ENCODE assay signal across 7 cellular contexts in the genomic region with DNA sequence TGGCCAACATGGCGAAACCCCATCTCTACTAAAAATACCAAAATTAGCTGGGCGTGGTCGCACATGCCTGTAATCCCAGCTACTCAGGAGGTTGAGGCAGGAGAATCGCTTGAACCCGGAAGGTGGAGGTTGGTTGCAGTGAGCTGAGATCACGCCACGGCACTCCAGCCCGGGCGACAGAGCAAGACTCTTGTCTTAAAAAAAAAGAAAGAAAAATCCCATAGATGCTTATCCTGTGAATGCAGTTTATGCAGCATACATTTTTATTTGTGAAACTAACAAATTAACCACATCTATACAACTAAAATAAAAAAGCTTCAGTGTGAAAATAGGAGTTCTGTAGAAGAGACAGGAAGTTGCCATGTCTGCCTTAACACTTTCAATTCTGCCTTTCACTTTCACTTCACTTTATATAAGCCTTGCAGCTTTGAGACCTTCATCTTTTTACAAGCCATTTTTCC. TPM values are rescaled to one million over a fixed set of nuclear protein-coding genes. Genes with fewer than 3 reads are reported as not detected.
DNase-seq lines count a peak whose midpoint lies in the region; ATAC-seq, FAIRE-seq and TF ChIP-seq lines count a peak whose summit lies in the region.

No MANE protein-coding gene starts in this region.

- WGBS in pancreas, 2 donors = 85 to 93% methylated on average over 9 of the region's 9 CpGs

- no peak for FAIRE-seq in pancreas (lab: Jason Lieb, UNC)

- intact Hi-C loops in pancreas (cut with DNase I) = loop anchor here in 1 of 3 donors (10.0 kb wide), 1 partner anchor 60 kb away; no protein-coding TSS in a partner anchor

- peak overlapping the region in 1 of 4 donors; percentile 22 for H3K4me3 ChIP-seq in pancreas

- no peaks in the 10 kb centered on the region for H3K27me3 ChIP-seq in pancreas

- H3K9me3 ChIP-seq in pancreas = no peaks in the 10 kb centered on the region

- no peaks in the 10 kb centered on the region for H3K4me1 ChIP-seq in pancreas

- no peak for TF ChIP-seq CTCF in pancreas (IDR thresholded peaks at IDR 0.05)

- DNase-seq in RPMI8226 = peak; percentile 65
- no peak for DNase-seq in pancreas
- DNase-seq in NCI-H510A treated with DMSO at 0.1 percent for 48 hours (lab: John Stamatoyannopoulos, UW) = no peak
- DNase-seq in GF-D8 (lab: John Stamatoyannopoulos, UW) = no peak

- H3K36me3 ChIP-seq in pancreas = no peaks in the 10 kb centered on the region

- H3K27ac ChIP-seq in cingulate gyrus (ENCODE audit: low read depth, low read length) (peak overlapping the region; percentile 40), pancreas (no peak overlapping the region)

- peak; percentile 38 for ATAC-seq in GM21723 (IDR thresholded peaks at IDR 0.05; ENCODE audit: unreplicated experiment)
- peak in 3 of 4 donors; percentile 42 to 67 (median 58) for ATAC-seq in pancreas
- ATAC-seq in GM21515 (IDR thresholded peaks at IDR 0.05; ENCODE audit: unreplicated experiment) = no peak

RNA-seq across cellular contexts. Expression of gene IGSF6, which starts 7.1 kb away (rescaled TPM):
- 10 to 100 TPM in 1 of 6 donors, 1 to 10 TPM in 2, under 1 TPM in 3; 0.23 to 14.6 (median 1.1) TPM for total RNA-seq in pancreas
- polyA plus RNA-seq in pancreas = 1 to 10 TPM in 1 of 2 donors, under 1 TPM in 1; 0.35 to 1.1 TPM

RNA-seq across cellular contexts. Expression of gene OTOA, which starts 18.5 kb away (rescaled TPM):
- under 1 TPM in 4 of 6 donors, not detected in 2; 0.04 to 0.50 (median 0.12) TPM for total RNA-seq in pancreas
- not detected for polyA plus RNA-seq in pancreas

RNA-seq across cellular contexts. Expression of gene METTL9, which starts 45.9 kb away (rescaled TPM):
- total RNA-seq in pancreas = 10 to 100 TPM; 23.8 to 55.2 (median 36.1) TPM
- 10 to 100 TPM; 10.2 to 27.8 TPM for polyA plus RNA-seq in pancreas
